Comparison of ENCODE assay signal across 7 cellular contexts in the genomic region with DNA sequence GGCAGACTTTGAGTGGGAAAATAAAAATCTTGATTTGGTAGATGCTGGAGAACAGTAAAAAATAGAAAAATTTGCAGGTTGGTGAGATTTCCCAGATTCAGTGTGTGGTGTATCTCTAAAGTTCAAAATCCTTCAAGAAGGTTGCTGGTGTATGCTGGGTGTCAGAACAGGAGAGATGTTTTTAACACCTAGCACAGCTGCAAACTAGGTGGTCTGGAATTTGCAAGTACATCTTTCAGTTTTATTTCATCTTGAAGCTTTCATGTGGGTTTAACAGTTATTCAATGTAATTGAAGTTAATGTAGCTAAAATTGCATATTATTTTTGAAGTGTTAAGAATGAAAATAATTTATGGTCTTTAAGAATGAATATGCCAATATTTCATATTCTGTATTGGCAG. TPM values are rescaled to one million over a fixed set of nuclear protein-coding genes. Genes with fewer than 3 reads are reported as not detected.
A peak's percentile ranks its signal among the peaks of the same experiment; 100 is the strongest.
DNase-seq lines count a peak whose midpoint lies in the region; ATAC-seq, FAIRE-seq and TF ChIP-seq lines count a peak whose summit lies in the region.
"Not testable (repeated sequence)": the region's sequence is repeated elsewhere in the genome, so short reads cannot be mapped to it uniquely, and the experiment has no call there.

No MANE protein-coding gene starts in this region.

- not testable (repeated sequence) for H3K9ac ChIP-seq in DND-41 (ENCODE audit: low read depth, low read length)

- H3K27ac ChIP-seq in DND-41 (ENCODE audit: low read length) = peak overlapping the region; percentile 60

- H3K27me3 Mint-ChIP-seq in activated naive CD4-positive, alpha-beta T cell treated with anti-CD3 and anti-CD28 coated beads, Interleukin-2, amount 50 U/mL, for 24 hours; effector memory CD8-positive, alpha-beta T cell: not testable (repeated sequence)

- TF ChIP-seq CTCF in DND-41 (IDR thresholded peaks at IDR 0.05; ENCODE audit: borderline replicate concordance, extremely low read depth, low read length, poor library complexity, severe bottlenecking) = not testable (repeated sequence)

- H3K36me3 Mint-ChIP-seq in activated naive CD4-positive, alpha-beta T cell treated with anti-CD3 and anti-CD28 coated beads, Interleukin-2, amount 50 U/mL, for 24 hours; effector memory CD8-positive, alpha-beta T cell (ENCODE audit: insufficient read depth): not testable (repeated sequence)

- DNase-seq in DND-41 = peak; percentile 33
- not testable (repeated sequence) for DNase-seq in GM18507 (ENCODE audit: extremely low spot score, insufficient read length, low read depth); effector memory CD8-positive, alpha-beta T cell
- DNase-seq in Jurkat, Clone E6-1 (ENCODE audit: low read depth, low spot score) = peak; percentile 51

- H3K4me3 Mint-ChIP-seq in activated naive CD4-positive, alpha-beta T cell treated with anti-CD3 and anti-CD28 coated beads, Interleukin-2, amount 50 U/mL, for 24 hours = peak overlapping the region; percentile 33
- H3K4me3 Mint-ChIP-seq in effector memory CD8-positive, alpha-beta T cell = peak overlapping the region in 1 of 2 donors; percentile 46

- H3K4me3 ChIP-seq in DND-41 (ENCODE audit: low read depth in 1 of 2, low read length in 2 of 2); Jurkat, Clone E6-1 (ENCODE audit: low read length): not testable (repeated sequence)

- FAIRE-seq in A204.1 (lab: Jason Lieb, UNC) (peak; percentile 57), GM18507 (lab: Jason Lieb, UNC) (peak; percentile 9)

- H3K79me2 ChIP-seq in DND-41 (ENCODE audit: insufficient read depth, low read length) = not testable (repeated sequence)

- H3K9me3 Mint-ChIP-seq in activated naive CD4-positive, alpha-beta T cell treated with anti-CD3 and anti-CD28 coated beads, Interleukin-2, amount 50 U/mL, for 24 hours; effector memory CD8-positive, alpha-beta T cell: not testable (repeated sequence)

- not testable (repeated sequence) for H3K27me3 ChIP-seq in DND-41 (ENCODE audit: insufficient read depth, low read length, poor library complexity)

- not testable (repeated sequence) for H3K4me2 ChIP-seq in DND-41 (ENCODE audit: insufficient read depth, low read length)

- not testable (repeated sequence) for H2AFZ ChIP-seq in DND-41 (ENCODE audit: low read depth, low read length)

- H4K20me1 ChIP-seq in DND-41 (ENCODE audit: insufficient read depth, low read length) = not testable (repeated sequence)

- H3K4me1 ChIP-seq in DND-41 (ENCODE audit: insufficient read depth, low read length) = peaks cover 19% of the 10 kb centered on the region

- H3K27ac Mint-ChIP-seq in activated naive CD4-positive, alpha-beta T cell treated with anti-CD3 and anti-CD28 coated beads, Interleukin-2, amount 50 U/mL, for 24 hours = not testable (repeated sequence)
- H3K27ac Mint-ChIP-seq in effector memory CD8-positive, alpha-beta T cell = peak overlapping the region; percentile 71 to 72

- H3K4me1 Mint-ChIP-seq in activated naive CD4-positive, alpha-beta T cell treated with anti-CD3 and anti-CD28 coated beads, Interleukin-2, amount 50 U/mL, for 24 hours = peaks cover 10% of the 10 kb centered on the region
- peaks cover 11 to 27% of the 10 kb centered on the region in 2 donors for H3K4me1 Mint-ChIP-seq in effector memory CD8-positive, alpha-beta T cell (ENCODE audit: low read depth in 2 of 2)

- H3K36me3 ChIP-seq in DND-41 (ENCODE audit: insufficient read depth, low read length) = not testable (repeated sequence)

- peak; percentile 87 for ATAC-seq in DND-41 (ENCODE audit: insufficient read depth, low read depth)
- peak; percentile 57 for ATAC-seq in HG02610 (IDR thresholded peaks at IDR 0.05; ENCODE audit: unreplicated experiment)
- peak; percentile 66 for ATAC-seq in effector memory CD8-positive, alpha-beta T cell (replicated peaks)

- H3K9me3 ChIP-seq in DND-41 (ENCODE audit: insufficient read depth, low read length, severe bottlenecking) = not testable (repeated sequence)

RNA-seq across cellular contexts. Expression of a gene that starts 40.9 kb away (rescaled TPM):
- 33.0 TPM for polyA plus RNA-seq in Jurkat, Clone E6-1 (2012; ENCODE audit: insufficient read depth, insufficient read length)
